In genomic region chr3:133457465-133458067, GRCh38 we compare ENCODE assay signal across 1 cellular context.
TF ChIP-seq lines count a peak whose summit lies in the region.

No MANE protein-coding gene starts in this region.

TF ChIP-seq in H1, 55 proteins besides CTCF, POLR2A, EP300 and RAD21 (continued from another document):
- TF ChIP-seq TAF7 (optimal IDR thresholded peaks at IDR 0.05; ENCODE audit: borderline replicate concordance, low read depth, low read length), result no peak
- TF ChIP-seq CHD1 (IDR thresholded peaks at IDR 0.05; ENCODE audit: low read depth, low read length), result no peak
- no peak for TF ChIP-seq NRF1 (IDR thresholded peaks at IDR 0.05; ENCODE audit: low read depth, low read length)
- no peak for TF ChIP-seq TBP (IDR thresholded peaks at IDR 0.05; ENCODE audit: low read depth, low read length)
- no peak for TF ChIP-seq BACH1 (IDR thresholded peaks at IDR 0.05; ENCODE audit: low read length)
- TF ChIP-seq CHD2 (IDR thresholded peaks at IDR 0.05; ENCODE audit: low read length), result no peak
- TF ChIP-seq SUZ12 (IDR thresholded peaks at IDR 0.05; ENCODE audit: low read length), result no peak
- TF ChIP-seq POU5F1 (IDR thresholded peaks at IDR 0.05; ENCODE audit: low read depth, low read length), result no peak
- no peak for TF ChIP-seq GABPA (IDR thresholded peaks at IDR 0.05; ENCODE audit: borderline replicate concordance, insufficient read depth, low read length)
- no peak for TF ChIP-seq KDM4A (IDR thresholded peaks at IDR 0.05; ENCODE audit: low read depth, low read length, severe bottlenecking)
- no peak for TF ChIP-seq FOSL1 (IDR thresholded peaks at IDR 0.05; ENCODE audit: insufficient read depth, low read depth, low read length)
- no peak for TF ChIP-seq EGR1 (IDR thresholded peaks at IDR 0.05; ENCODE audit: borderline replicate concordance, low read depth, low read length)
- no peak for TF ChIP-seq MAFK (IDR thresholded peaks at IDR 0.05; ENCODE audit: low read depth, low read length)
- no peak for TF ChIP-seq KDM5A (IDR thresholded peaks at IDR 0.05; ENCODE audit: low read length)
- TF ChIP-seq RFX5 (IDR thresholded peaks at IDR 0.05; ENCODE audit: borderline replicate concordance, low read depth, low read length), result no peak
- TF ChIP-seq BCL11A (IDR thresholded peaks at IDR 0.05; ENCODE audit: low read depth in 2 of 2, low read length in 2 of 2), result no peak
- TF ChIP-seq RXRA (IDR thresholded peaks at IDR 0.05; ENCODE audit: insufficient read depth, low read depth, low read length), result no peak
